22 cellular contexts compared by ENCODE assay signal in the genomic region with DNA sequence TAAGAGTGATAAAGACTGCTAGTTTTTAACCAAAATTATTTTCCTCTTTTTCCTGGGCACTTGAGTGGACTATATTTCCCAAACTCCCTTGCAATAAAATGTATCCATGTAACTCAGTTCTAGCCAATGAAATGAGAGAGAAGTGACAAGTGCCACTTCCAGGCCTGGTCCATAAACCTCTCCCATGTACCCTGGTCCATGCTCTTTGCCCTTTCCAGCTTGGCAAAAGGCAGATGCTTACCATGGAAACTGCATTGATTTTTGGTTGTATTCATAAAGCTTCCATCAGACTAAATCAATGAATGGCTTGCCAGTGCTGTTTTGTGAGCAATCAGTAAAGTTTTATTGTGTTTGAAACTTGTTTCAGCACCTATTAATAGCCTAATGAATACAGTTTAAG.
"Had no signal": no experiment of that assay in that cellular context is flagged by ENCODE, and none has a peak within 500 bp of the region (broad histone marks: within the 10 kb centered on the region; RNA-seq: fewer than 3 reads in every experiment).

No MANE protein-coding gene starts in this region.

- FAIRE-seq: colon, endothelial cell of umbilical vein, kidney had no signal

- ATAC-seq: foreskin keratinocyte, gastrocnemius medialis, heart right ventricle, left cardiac atrium, lower lobe of right lung, mucosa of descending colon had no signal

- H3K9me3 ChIP-seq: esophagus muscularis mucosa, gastrocnemius medialis, heart right ventricle, left ventricle myocardium inferior, lower lobe of right lung, mucosa of descending colon had no signal

- H3K36me3 ChIP-seq: gastrocnemius medialis, lower lobe of right lung had no signal

- DNase-seq: dermis blood vessel endothelial cell; dorsolateral prefrontal cortex; effector CD4-positive, alpha-beta T cell; effector memory CD4-positive, alpha-beta T cell; foreskin keratinocyte; gastrocnemius medialis; glutamatergic neuron; head of caudate nucleus; heart right ventricle; hippocampal formation; islet precursor cell; kidney; kidney glomerular epithelial cell; left cardiac atrium; left ventricle myocardium inferior; lower lobe of right lung; mesenchymal stem cell; mucosa of descending colon had no signal

- H3K27me3 ChIP-seq: dorsolateral prefrontal cortex, esophagus muscularis mucosa, gastrocnemius medialis, heart right ventricle had no signal

- H3K4me3 ChIP-seq: coronary artery, dorsolateral prefrontal cortex, esophagus muscularis mucosa, gastrocnemius medialis, heart right ventricle, left ventricle myocardium inferior, lower lobe of right lung, mucosa of descending colon had no signal

- H3K4me1 ChIP-seq: foreskin keratinocyte, gastrocnemius medialis, heart right ventricle, left ventricle myocardium inferior, lower lobe of right lung had no signal

- H3K27ac ChIP-seq: coronary artery, dorsolateral prefrontal cortex, esophagus muscularis mucosa, foreskin keratinocyte, gastrocnemius medialis, heart right ventricle, left ventricle myocardium inferior, lower lobe of right lung had no signal
